In the genomic region with DNA sequence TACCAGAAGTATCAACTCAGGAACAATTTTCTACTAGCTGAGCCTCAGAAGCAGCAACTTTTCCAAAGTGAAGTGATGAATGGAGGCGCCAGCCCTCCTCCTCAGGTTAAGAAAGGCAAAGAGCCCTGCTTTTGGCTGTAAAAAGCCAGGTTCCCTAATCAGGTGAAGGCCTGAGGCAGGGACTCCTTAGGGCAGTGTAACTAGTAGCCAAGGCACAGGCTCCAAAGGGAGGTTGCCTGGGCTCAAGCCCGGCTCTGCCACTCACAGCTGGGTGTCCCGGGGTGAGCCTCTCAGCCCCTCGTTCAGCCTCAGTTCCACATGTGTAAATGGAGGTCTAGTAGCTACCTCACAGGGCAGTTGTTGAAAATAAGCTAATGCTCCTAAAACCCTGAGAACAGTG, we compare ENCODE assay signal across 18 cellular contexts. TPM values are rescaled to one million over a fixed set of nuclear protein-coding genes. Genes with fewer than 3 reads are reported as not detected.
A peak's percentile ranks its signal among the peaks of the same experiment; 100 is the strongest.
DNase-seq lines count a peak whose midpoint lies in the region; ATAC-seq and TF ChIP-seq lines count a peak whose summit lies in the region.
"Had no signal": no experiment of that assay in that cellular context is flagged by ENCODE, and none has a peak within 500 bp of the region (broad histone marks: within the 10 kb centered on the region; RNA-seq: fewer than 3 reads in every experiment).

No MANE protein-coding gene starts in this region.

- H3K14ac ChIP-seq in mesenchymal stem cell (ENCODE audit: low read length in 2 of 2), result peak overlapping the region in 1 of 2 experiments; percentile 90

- H3K4me1 Mint-ChIP-seq in activated CD4-positive, alpha-beta T cell treated with anti-CD3 and anti-CD28 coated beads, Interleukin-2, amount 10 ng/mL, durations not matched to agents 7 days and 5 days, result peaks cover 43% of the 10 kb centered on the region
- peaks cover 27% of the 10 kb centered on the region for H3K4me1 Mint-ChIP-seq in type B pancreatic cell (ENCODE audit: unreplicated experiment)

- no peak overlapping the region for H2AK5ac ChIP-seq in mesenchymal stem cell (ENCODE audit: low read length, severe bottlenecking)

- DNase-seq in activated CD4-positive, alpha-beta T cell treated with anti-CD3 and anti-CD28 coated beads, Interleukin-2, amount 10 ng/mL, durations not matched to agents 7 days and 5 days, result peak; percentile 3
- DNase-seq in activated CD4-positive, alpha-beta T cell treated with anti-CD3 and anti-CD28 coated beads, Interleukin-2, amount 50 U/mL, for 1 hour, result no peak
- DNase-seq in adipocyte (ENCODE audit: low read depth), result no peak
- DNase-seq in mesenchymal stem cell, result no peak
- DNase-seq in type B pancreatic cell (ENCODE audit: extremely low spot score, unreplicated experiment), result peak; percentile 45
- no peak for DNase-seq in activated gamma-delta T cell (lab: John Stamatoyannopoulos, UW)
- DNase-seq in SIG-M5 treated with dmso at 0.1 percent for 504 hours (lab: John Stamatoyannopoulos, UW; ENCODE audit: unreplicated experiment), result no peak
- DNase-seq: activated T-cell treated with anti-CD3 and anti-CD28 coated beads for 4 hours; CD4-positive, CD25-positive, alpha-beta regulatory T cell; NCI-H69; nephron progenitor cell; T1000 had no signal

- no peaks in the 10 kb centered on the region for H3K27me3 ChIP-seq in adipocyte (replicated peaks; ENCODE audit: control insufficient read depth, insufficient read depth, low read length)
- no peaks in the 10 kb centered on the region for H3K27me3 ChIP-seq in mesenchymal stem cell (ENCODE audit: control insufficient read depth in 1 of 2, insufficient read depth in 1 of 2, low read length in 2 of 2)
- H3K27me3 ChIP-seq: SJSA1 had no signal

- CTCF ChIA-PET in activated CD4-positive, alpha-beta T cell treated with anti-CD3 and anti-CD28 coated beads, Interleukin-2, amount 10 ng/mL, durations not matched to agents 7 days and 5 days (lab: Charles Lee), result interaction anchor here (1.0 to 2.3 kb wide), 4 partner anchors 8 to 117 kb away, joined by 4 to 7 read pairs (median 5); no protein-coding TSS in a partner anchor

- H3K27ac Mint-ChIP-seq in activated CD4-positive, alpha-beta T cell treated with anti-CD3 and anti-CD28 coated beads, Interleukin-2, amount 10 ng/mL, durations not matched to agents 7 days and 5 days, result no peak overlapping the region
- no peak overlapping the region for H3K27ac Mint-ChIP-seq in type B pancreatic cell
- H3K27ac Mint-ChIP-seq: activated naive CD4-positive, alpha-beta T cell treated with anti-CD3 and anti-CD28 coated beads, Interleukin-2, amount 50 U/mL, for 24 hours; dendritic cell treated with granulocyte-macrophage colony-stimulating factor and Interleukin-4, amounts not matched to agents 40 ng/mL and 50 ng/mL, for 4 days; nephron progenitor cell had no signal

- H2BK5ac ChIP-seq in mesenchymal stem cell (ENCODE audit: low read depth, low read length, poor library complexity, severe bottlenecking), result no peak overlapping the region

- peaks cover 11% of the 10 kb centered on the region for H3K27me3 Mint-ChIP-seq in activated CD4-positive, alpha-beta T cell treated with anti-CD3 and anti-CD28 coated beads, Interleukin-2, amount 10 ng/mL, durations not matched to agents 7 days and 5 days
- H3K27me3 Mint-ChIP-seq in type B pancreatic cell, result peaks cover 5% of the 10 kb centered on the region
- H3K27me3 Mint-ChIP-seq: brain had no signal

- H3K18ac ChIP-seq in mesenchymal stem cell (ENCODE audit: low read depth in 1 of 2, low read length in 2 of 2), result peak overlapping the region; percentile 63 to 97

- H3K4me3 ChIP-seq in adipocyte (ENCODE audit: low read length) (peak overlapping the region; percentile 35), mesenchymal stem cell (ENCODE audit: insufficient read depth in 1 of 2, low read depth in 1 of 2, low read length in 2 of 2) (peak overlapping the region in 1 of 2 experiments; percentile 23)
- H3K4me3 ChIP-seq: SJSA1 had no signal

- H4K91ac ChIP-seq in mesenchymal stem cell (ENCODE audit: low read length), result peak overlapping the region; percentile 40

- no peaks in the 10 kb centered on the region for H3K36me3 Mint-ChIP-seq in activated CD4-positive, alpha-beta T cell treated with anti-CD3 and anti-CD28 coated beads, Interleukin-2, amount 10 ng/mL, durations not matched to agents 7 days and 5 days (ENCODE audit: low read depth)
- peaks cover 3% of the 10 kb centered on the region for H3K36me3 Mint-ChIP-seq in type B pancreatic cell
- H3K36me3 Mint-ChIP-seq: activated naive CD4-positive, alpha-beta T cell treated with anti-CD3 and anti-CD28 coated beads, Interleukin-2, amount 50 U/mL, for 24 hours; CD4-positive, CD25-positive, alpha-beta regulatory T cell had no signal

- H3K9me3 ChIP-seq in adipocyte (ENCODE audit: control insufficient read depth, low read length), result no peaks in the 10 kb centered on the region
- no peaks in the 10 kb centered on the region for H3K9me3 ChIP-seq in mesenchymal stem cell (ENCODE audit: control insufficient read depth, low read length)
- H3K9me3 ChIP-seq: SJSA1 had no signal

- POLR2A ChIA-PET in activated CD4-positive, alpha-beta T cell treated with anti-CD3 and anti-CD28 coated beads, Interleukin-2, amount 10 ng/mL, durations not matched to agents 7 days and 5 days (lab: Charles Lee), result no interaction called here

- peak overlapping the region; percentile 22 to 97 for H2BK12ac ChIP-seq in mesenchymal stem cell (ENCODE audit: low read length in 2 of 2)

- peak overlapping the region in 1 of 2 experiments; percentile 95 for H3K23ac ChIP-seq in mesenchymal stem cell (ENCODE audit: low read length in 2 of 2)

- H3K4me2 ChIP-seq in mesenchymal stem cell (ENCODE audit: low read length, poor library complexity, severe bottlenecking), result no peak overlapping the region

- H3K4me1 ChIP-seq in adipocyte (ENCODE audit: control insufficient read depth, insufficient read depth, low read length) (peaks cover 87% of the 10 kb centered on the region), mesenchymal stem cell (ENCODE audit: control insufficient read depth, insufficient read depth, low read depth, low read length) (peaks cover 16% of the 10 kb centered on the region)

- peak overlapping the region; percentile 88 for H3K9ac ChIP-seq in adipocyte (ENCODE audit: low read length)
- peak overlapping the region; percentile 56 for H3K9ac ChIP-seq in mesenchymal stem cell (ENCODE audit: low read length)

- peak overlapping the region; percentile 16 to 98 for H3K4ac ChIP-seq in mesenchymal stem cell (ENCODE audit: low read depth in 1 of 2, low read length in 2 of 2)

- H2BK120ac ChIP-seq in mesenchymal stem cell (ENCODE audit: low read depth, low read length), result no peak overlapping the region

- no peak overlapping the region for H3K4me3 Mint-ChIP-seq in activated CD4-positive, alpha-beta T cell treated with anti-CD3 and anti-CD28 coated beads, Interleukin-2, amount 10 ng/mL, durations not matched to agents 7 days and 5 days
- no peak overlapping the region for H3K4me3 Mint-ChIP-seq in type B pancreatic cell
- H3K4me3 Mint-ChIP-seq: activated naive CD4-positive, alpha-beta T cell treated with anti-CD3 and anti-CD28 coated beads, Interleukin-2, amount 50 U/mL, for 24 hours; brain; dendritic cell treated with granulocyte-macrophage colony-stimulating factor and Interleukin-4, amounts not matched to agents 40 ng/mL and 50 ng/mL, for 4 days; nephron progenitor cell had no signal

- peaks cover 17% of the 10 kb centered on the region for H3K79me1 ChIP-seq in mesenchymal stem cell (replicated peaks; ENCODE audit: low read length, poor library complexity, severe bottlenecking)

- H4K8ac ChIP-seq in mesenchymal stem cell (ENCODE audit: low read length), result peak overlapping the region; percentile 20

- H3K36me3 ChIP-seq in adipocyte (ENCODE audit: control insufficient read depth, insufficient read depth, low read length, severe bottlenecking) (peaks cover 12% of the 10 kb centered on the region), mesenchymal stem cell (ENCODE audit: control insufficient read depth in 1 of 2, insufficient read depth in 2 of 2, low read depth in 1 of 2, low read length in 2 of 2) (peaks cover 10 to 16% of the 10 kb centered on the region in 2 experiments)

- no peak overlapping the region for H2AFZ ChIP-seq in mesenchymal stem cell (ENCODE audit: low read depth, low read length)

- ATAC-seq in GM18873 (IDR thresholded peaks at IDR 0.05; ENCODE audit: low FRiP score, unreplicated experiment), result no peak

- WGBS in mesenchymal stem cell, result 74% methylated on average over 4 of the region's 4 CpGs

- no peak for TF ChIP-seq CTCF in type B pancreatic cell (conservative IDR thresholded peaks at IDR 0.05)

- H2BK15ac ChIP-seq in mesenchymal stem cell (ENCODE audit: low read depth, poor library complexity, severe bottlenecking), result peak overlapping the region; percentile 1

- no peak overlapping the region for H3K27ac ChIP-seq in mesenchymal stem cell (ENCODE audit: low read length, poor library complexity, severe bottlenecking)
- H3K27ac ChIP-seq: epithelial cell of prostate, SJSA1 had no signal

- no peaks in the 10 kb centered on the region for H3K9me3 Mint-ChIP-seq in activated CD4-positive, alpha-beta T cell treated with anti-CD3 and anti-CD28 coated beads, Interleukin-2, amount 10 ng/mL, durations not matched to agents 7 days and 5 days
- H3K9me3 Mint-ChIP-seq in type B pancreatic cell, result no peaks in the 10 kb centered on the region
- H3K9me3 Mint-ChIP-seq: activated naive CD4-positive, alpha-beta T cell treated with anti-CD3 and anti-CD28 coated beads, Interleukin-2, amount 50 U/mL, for 24 hours; brain; CD4-positive, CD25-positive, alpha-beta regulatory T cell; dendritic cell treated with granulocyte-macrophage colony-stimulating factor and Interleukin-4, amounts not matched to agents 40 ng/mL and 50 ng/mL, for 4 days; nephron progenitor cell had no signal

RNA-seq across cellular contexts. Expression of gene TSKU, which starts 19.5 kb away (rescaled TPM):
- 1 to 10 TPM in 1 of 2 experiments, under 1 TPM in 1; 0.99 to 1.3 TPM for total RNA-seq in activated CD4-positive, alpha-beta T cell treated with anti-CD3 and anti-CD28 coated beads, Interleukin-2, amount 10 ng/mL, durations not matched to agents 7 days and 5 days
- 47.5 TPM for polyA plus RNA-seq in mesenchymal stem cell (2013, experiment 1 of 2)
- 48.4 TPM for polyA plus RNA-seq in mesenchymal stem cell (2013, experiment 2 of 2)
- total RNA-seq in type B pancreatic cell (ENCODE audit: low replicate concordance), result 32.8 and 36.7 TPM in 2 replicates
- total RNA-seq: CD4-positive, CD25-positive, alpha-beta regulatory T cell had no signal
- polyA plus RNA-seq: CD4-positive, CD25-positive, alpha-beta regulatory T cell had no signal

RNA-seq across cellular contexts. Expression of gene ACER3, which starts 58.1 kb away (rescaled TPM):
- 10 to 100 TPM; 10.7 to 12.5 TPM for total RNA-seq in activated CD4-positive, alpha-beta T cell treated with anti-CD3 and anti-CD28 coated beads, Interleukin-2, amount 10 ng/mL, durations not matched to agents 7 days and 5 days
- polyA plus RNA-seq in mesenchymal stem cell (2013, experiment 1 of 2), result 9.7 TPM
- polyA plus RNA-seq in mesenchymal stem cell (2013, experiment 2 of 2), result 11.0 TPM
- total RNA-seq in type B pancreatic cell (ENCODE audit: low replicate concordance), result 25.7 and 39.3 TPM in 2 replicates

Comparison
In these comparisons a context has a peak if more than half of its experiments do, and no peak if none do; other contexts are left out.
1. DNase-seq: peak in activated CD4-positive, alpha-beta T cell treated with anti-CD3 and anti-CD28 coated beads, Interleukin-2, amount 10 ng/mL, durations not matched to agents 7 days and 5 days (single experiment) and type B pancreatic cell (single experiment); none in activated CD4-positive, alpha-beta T cell treated with anti-CD3 and anti-CD28 coated beads, Interleukin-2, amount 50 U/mL, for 1 hour (single experiment), adipocyte (single experiment), mesenchymal stem cell (single experiment), activated gamma-delta T cell (single experiment) and SIG-M5 treated with dmso at 0.1 percent for 504 hours (single experiment).
2. RNA of gene TSKU, which starts 19.5 kb away (total RNA-seq): 32.8 to 36.7 TPM in type B pancreatic cell; 0.99 to 1.3 TPM in activated CD4-positive, alpha-beta T cell treated with anti-CD3 and anti-CD28 coated beads, Interleukin-2, amount 10 ng/mL, durations not matched to agents 7 days and 5 days; every median in the first group is over 10 times any median in the second.